In the genomic region with DNA sequence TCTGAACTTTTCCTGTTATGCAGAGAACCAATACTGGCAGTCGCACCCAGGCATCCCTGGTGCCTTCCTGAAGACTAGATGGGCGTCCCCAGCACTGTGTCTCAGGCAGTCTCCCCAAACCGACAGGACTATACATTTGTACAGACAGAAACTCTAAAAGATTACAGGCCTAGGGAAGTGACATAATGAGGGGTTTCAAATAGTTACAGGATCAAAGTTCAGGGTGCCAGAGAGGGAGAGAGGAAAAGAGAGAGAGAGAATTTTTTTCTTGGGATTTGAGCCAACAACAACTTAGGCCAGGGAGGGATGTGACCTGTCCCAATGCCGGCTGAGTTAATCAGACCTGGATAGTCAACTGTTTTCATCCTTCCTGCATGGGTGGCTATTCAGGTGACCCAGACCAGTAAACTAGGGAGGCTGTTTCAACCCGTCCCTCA, we compare ENCODE assay signal across 16 cellular contexts.
"Had no signal": no experiment of that assay in that cellular context is flagged by ENCODE, and none has a peak within 500 bp of the region (broad histone marks: within the 10 kb centered on the region; RNA-seq: fewer than 3 reads in every experiment).

No MANE protein-coding gene starts in this region.

- H3K27me3 ChIP-seq: gastrocnemius medialis, left lung, pancreas, suprapubic skin had no signal

- H3K9me3 ChIP-seq: gastrocnemius medialis, left lung, pancreas, suprapubic skin had no signal

- DNase-seq: activated CD4-positive, alpha-beta T cell treated with anti-CD3 and anti-CD28 coated beads for 1 hour; activated CD4-positive, alpha-beta T cell treated with anti-CD3 and anti-CD28 coated beads, Interleukin-2, amount 50 U/mL, for 4 hours; activated naive CD4-positive, alpha-beta T cell treated with Interleukin-2 at 50 U/mL for 16 hours; activated T-cell treated with anti-CD3 and anti-CD28 coated beads for 4 hours; aorta; cerebellar nuclear complex; erythroblast; gastrocnemius medialis; islet precursor cell; left lung; mesenchymal stem cell; pancreas; T-helper 1 cell; trophoblast cell had no signal

- H3K27ac ChIP-seq: gastrocnemius medialis, left lung, pancreas, suprapubic skin had no signal

- FAIRE-seq: pancreas had no signal

- H3K4me3 ChIP-seq: gastrocnemius medialis, left lung, pancreas, suprapubic skin had no signal

- H3K4me1 ChIP-seq: gastrocnemius medialis, pancreas, suprapubic skin had no signal

- H3K36me3 ChIP-seq: gastrocnemius medialis, left lung, pancreas, suprapubic skin had no signal

- ATAC-seq: gastrocnemius medialis, left lung, pancreas, SK-N-SH treated with all-trans-retinoic acid at 6 μM for 48 hours had no signal
